27 cellular contexts compared by ENCODE assay signal in genomic region chr18:31590570-31590969, GRCh38. TPM values are rescaled to one million over a fixed set of nuclear protein-coding genes. Genes with fewer than 3 reads are reported as not detected.
"Had no signal": no experiment of that assay in that cellular context is flagged by ENCODE, and none has a peak within 500 bp of the region (broad histone marks: within the 10 kb centered on the region; RNA-seq: fewer than 3 reads in every experiment).

No MANE protein-coding gene starts in this region.

- H3K27me3 Mint-ChIP-seq: activated CD4-positive, alpha-beta T cell treated with anti-CD3 and anti-CD28 coated beads, Interleukin-2, amount 10 ng/mL, durations not matched to agents 7 days and 5 days had no signal

- H3K27ac ChIP-seq: breast epithelium, SJSA1 had no signal

- H3K4me1 ChIP-seq: breast epithelium, SJSA1 had no signal

- H3K4me1 Mint-ChIP-seq: activated CD4-positive, alpha-beta T cell treated with anti-CD3 and anti-CD28 coated beads, Interleukin-2, amount 10 ng/mL, durations not matched to agents 7 days and 5 days; activated naive CD8-positive, alpha-beta T cell treated with anti-CD3 and anti-CD28 coated beads for 36 hours; activated T-helper 17 cell treated with anti-CD3 and anti-CD28 coated beads, Interleukin-2, amount 50 U/mL, for 72 hours; T-helper 17 cell had no signal

- H3K9me3 ChIP-seq: breast epithelium, MG63, SJSA1 had no signal

- H3K27ac Mint-ChIP-seq: activated CD4-positive, alpha-beta memory T cell treated with anti-CD3 and anti-CD28 coated beads for 36 hours; activated CD4-positive, alpha-beta T cell treated with anti-CD3 and anti-CD28 coated beads, Interleukin-2, amount 10 ng/mL, durations not matched to agents 7 days and 5 days; activated naive CD4-positive, alpha-beta T cell treated with anti-CD3 and anti-CD28 coated beads for 36 hours; activated naive CD8-positive, alpha-beta T cell treated with anti-CD3 and anti-CD28 coated beads for 36 hours; activated T-helper 17 cell treated with anti-CD3 and anti-CD28 coated beads, Interleukin-2, amount 50 U/mL, for 72 hours; T-helper 17 cell had no signal

- H3K36me3 ChIP-seq: breast epithelium, MG63, SJSA1 had no signal

- DNase-seq: activated CD4-positive, alpha-beta memory T cell treated with anti-CD3 and anti-CD28 coated beads for 36 hours; activated CD4-positive, alpha-beta T cell treated with anti-CD3 and anti-CD28 coated beads, Interleukin-2, amount 10 ng/mL, durations not matched to agents 7 days and 5 days; activated CD4-positive, CD25-positive, alpha-beta regulatory T cell; activated gamma-delta T cell; activated naive CD4-positive, alpha-beta T cell treated with anti-CD3 and anti-CD28 coated beads for 36 hours; activated naive CD8-positive, alpha-beta T cell treated with anti-CD3 and anti-CD28 coated beads for 36 hours; activated T-cell treated with anti-CD3 and anti-CD28 coated beads for 4 hours; activated T-cell treated with anti-CD3 and anti-CD28 coated beads, Interleukin-2, amount 50 U/mL, for 48 hours; central memory CD4-positive, alpha-beta T cell; MG63; MV-4-11; NCI-H1092 treated with DMSO at 0.1 percent for 48 hours; NCI-H1417 treated with DMSO at 0.1 percent for 48 hours; NCI-H1694; NCI-H2029 treated with DMSO at 0.1 percent for 48 hours; NCI-H510A treated with DMSO at 0.1 percent for 48 hours; NCI-H69; PC-3; SHP77; T-helper 17 cell; T-helper 9 cell had no signal

- H3K4me3 Mint-ChIP-seq: activated CD4-positive, alpha-beta memory T cell treated with anti-CD3 and anti-CD28 coated beads for 36 hours; activated CD4-positive, alpha-beta T cell treated with anti-CD3 and anti-CD28 coated beads, Interleukin-2, amount 10 ng/mL, durations not matched to agents 7 days and 5 days; activated naive CD4-positive, alpha-beta T cell treated with anti-CD3 and anti-CD28 coated beads for 36 hours; activated naive CD8-positive, alpha-beta T cell treated with anti-CD3 and anti-CD28 coated beads for 36 hours; activated T-helper 17 cell treated with anti-CD3 and anti-CD28 coated beads, Interleukin-2, amount 50 U/mL, for 72 hours; T-helper 17 cell had no signal

- H3K4me3 ChIP-seq: breast epithelium, MG63, SJSA1 had no signal

- H3K27me3 ChIP-seq: breast epithelium, MG63, SJSA1 had no signal

- ATAC-seq: activated T-helper 17 cell treated with anti-CD3 and anti-CD28 coated beads, Interleukin-2, amount 50 U/mL, for 72 hours; PC-3; SK-N-SH treated with all-trans-retinoic acid at 6 μM for 48 hours; T-helper 17 cell had no signal

- H3K36me3 Mint-ChIP-seq: activated CD4-positive, alpha-beta memory T cell treated with anti-CD3 and anti-CD28 coated beads for 36 hours; activated naive CD8-positive, alpha-beta T cell treated with anti-CD3 and anti-CD28 coated beads for 36 hours had no signal

- H3K9me3 Mint-ChIP-seq: activated CD4-positive, alpha-beta memory T cell treated with anti-CD3 and anti-CD28 coated beads for 36 hours; activated CD4-positive, alpha-beta T cell treated with anti-CD3 and anti-CD28 coated beads, Interleukin-2, amount 10 ng/mL, durations not matched to agents 7 days and 5 days; activated naive CD4-positive, alpha-beta T cell treated with anti-CD3 and anti-CD28 coated beads for 36 hours; activated naive CD8-positive, alpha-beta T cell treated with anti-CD3 and anti-CD28 coated beads for 36 hours had no signal

- FAIRE-seq: RCC 7860 had no signal

RNA-seq across cellular contexts. Expression of gene TTR, which starts 1.1 kb away (rescaled TPM):
- total RNA-seq: activated CD4-positive, alpha-beta memory T cell treated with anti-CD3 and anti-CD28 coated beads for 36 hours; activated CD4-positive, alpha-beta T cell treated with anti-CD3 and anti-CD28 coated beads, Interleukin-2, amount 10 ng/mL, durations not matched to agents 7 days and 5 days; activated CD8-positive, alpha-beta memory T cell treated with anti-CD3 and anti-CD28 coated beads for 36 hours; activated naive CD4-positive, alpha-beta T cell treated with anti-CD3 and anti-CD28 coated beads for 36 hours; activated naive CD8-positive, alpha-beta T cell treated with anti-CD3 and anti-CD28 coated beads for 36 hours; activated T-helper 17 cell treated with anti-CD3 and anti-CD28 coated beads, Interleukin-2, amount 50 U/mL, for 72 hours; breast epithelium; PC-3; SJSA1; T-helper 17 cell had no signal
